In the genomic region with DNA sequence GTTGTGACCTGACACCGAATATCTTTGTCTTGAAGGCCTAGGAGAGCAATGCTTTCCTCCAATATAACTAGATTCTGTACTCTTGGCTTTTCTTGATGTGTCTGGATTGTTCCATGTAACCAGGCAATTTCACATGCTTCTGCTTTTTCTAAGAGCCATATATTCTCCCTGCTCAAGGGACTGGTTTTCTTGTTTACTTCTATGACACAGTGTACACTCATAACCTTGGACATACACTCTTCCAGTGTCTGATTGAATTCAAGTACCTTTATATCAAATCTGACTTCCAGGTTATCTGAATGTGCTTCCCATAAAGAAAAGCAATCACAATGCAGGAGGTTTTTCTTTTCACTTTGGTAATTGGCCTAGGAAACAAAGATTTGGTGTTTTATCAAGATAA, we compare ENCODE assay signal across 17 cellular contexts.
"Had no signal": no experiment of that assay in that cellular context is flagged by ENCODE, and none has a peak within 500 bp of the region (broad histone marks: within the 10 kb centered on the region; RNA-seq: fewer than 3 reads in every experiment).

No MANE protein-coding gene starts in this region.

- H3K4me1 Mint-ChIP-seq: activated CD8-positive, alpha-beta memory T cell treated with anti-CD3 and anti-CD28 coated beads, Interleukin-2, amount 10 ng/mL, durations not matched to agents 7 days and 5 days; memory B cell; nephron had no signal

- H3K27me3 ChIP-seq: breast epithelium, heart left ventricle, sigmoid colon, testis had no signal

- H3K4me1 ChIP-seq: breast epithelium, heart left ventricle, sigmoid colon, testis had no signal

- H3K27ac ChIP-seq: breast epithelium, heart left ventricle, sigmoid colon, testis had no signal

- H3K36me3 Mint-ChIP-seq: activated CD8-positive, alpha-beta memory T cell treated with anti-CD3 and anti-CD28 coated beads, Interleukin-2, amount 10 ng/mL, durations not matched to agents 7 days and 5 days; activated naive CD8-positive, alpha-beta T cell; memory B cell had no signal

- H3K9me3 Mint-ChIP-seq: activated T-cell treated with anti-CD3 and anti-CD28 coated beads, Interleukin-2, amount 50 U/mL, for 24 hours; memory B cell; nephron; stimulated activated naive CD8-positive, alpha-beta T cell treated with anti-CD3 and anti-CD28 coated beads, Interleukin-15, Interleukin-2, amounts not matched to agents 100 ng/mL and 50 ng/mL, for 24 hours had no signal

- H3K27ac Mint-ChIP-seq: activated CD8-positive, alpha-beta memory T cell treated with anti-CD3 and anti-CD28 coated beads, Interleukin-2, amount 10 ng/mL, durations not matched to agents 7 days and 5 days; activated naive CD8-positive, alpha-beta T cell; activated T-cell treated with anti-CD3 and anti-CD28 coated beads, Interleukin-2, amount 50 U/mL, for 24 hours; memory B cell; nephron; stimulated activated naive CD8-positive, alpha-beta T cell treated with anti-CD3 and anti-CD28 coated beads, Interleukin-15, Interleukin-2, amounts not matched to agents 100 ng/mL and 50 ng/mL, for 24 hours had no signal

- ATAC-seq: activated CD4-positive, CD25-positive, alpha-beta regulatory T cell treated with anti-CD3 and anti-CD28 coated beads, Interleukin-2, amount 50 U/mL, for 24 hours; activated CD8-positive, alpha-beta memory T cell treated with anti-CD3 and anti-CD28 coated beads, Interleukin-2, amount 10 ng/mL, durations not matched to agents 7 days and 5 days; heart left ventricle; left lobe of liver had no signal

- H3K27me3 Mint-ChIP-seq: activated CD8-positive, alpha-beta memory T cell treated with anti-CD3 and anti-CD28 coated beads, Interleukin-2, amount 10 ng/mL, durations not matched to agents 7 days and 5 days; activated naive CD8-positive, alpha-beta T cell; activated T-cell treated with anti-CD3 and anti-CD28 coated beads, Interleukin-2, amount 50 U/mL, for 24 hours; memory B cell; stimulated activated naive CD8-positive, alpha-beta T cell treated with anti-CD3 and anti-CD28 coated beads, Interleukin-15, Interleukin-2, amounts not matched to agents 100 ng/mL and 50 ng/mL, for 24 hours had no signal

- H3K4me3 Mint-ChIP-seq: activated CD8-positive, alpha-beta memory T cell treated with anti-CD3 and anti-CD28 coated beads, Interleukin-2, amount 10 ng/mL, durations not matched to agents 7 days and 5 days; activated naive CD8-positive, alpha-beta T cell; activated T-cell treated with anti-CD3 and anti-CD28 coated beads, Interleukin-2, amount 50 U/mL, for 24 hours; memory B cell; nephron; stimulated activated naive CD8-positive, alpha-beta T cell treated with anti-CD3 and anti-CD28 coated beads, Interleukin-15, Interleukin-2, amounts not matched to agents 100 ng/mL and 50 ng/mL, for 24 hours had no signal

- DNase-seq: activated CD4-positive, alpha-beta T cell treated with anti-CD3 and anti-CD28 coated beads, Interleukin-2, amount 50 U/mL, for 4 hours; activated CD8-positive, alpha-beta memory T cell treated with anti-CD3 and anti-CD28 coated beads, Interleukin-2, amount 10 ng/mL, durations not matched to agents 7 days and 5 days; activated effector memory CD4-positive, alpha-beta T cell treated with Interleukin-2 at 50 U/mL for 16 hours; activated T-cell treated with anti-CD3 and anti-CD28 coated beads, Interleukin-2, amount 50 U/mL, for 24 hours; amygdala; heart left ventricle; sigmoid colon; stimulated activated CD4-positive, alpha-beta T cell treated with anti-CD3 and anti-CD28 coated beads, Interleukin-12 subunit alpha, Interleukin-12 subunit beta, amount 100 ng/mL, for 4 hours; stimulated activated CD4-positive, alpha-beta T cell treated with anti-CD3 and anti-CD28 coated beads, Interleukin-4, amount 100 ng/mL, for 1 hour; testis had no signal
